In genomic region chrX:136766785-136767103, GRCh38 we compare ENCODE assay signal across 8 cellular contexts. TPM values are rescaled to one million over a fixed set of nuclear protein-coding genes. Genes with fewer than 3 reads are reported as not detected.
DNase-seq lines count a peak whose midpoint lies in the region; ATAC-seq and TF ChIP-seq lines count a peak whose summit lies in the region.

No MANE protein-coding gene starts in this region.

- H3K27ac ChIP-seq in thoracic aorta, result peak overlapping the region; percentile 87 to 94

- no peaks in the 10 kb centered on the region for H3K9me3 Mint-ChIP-seq in T-helper 1 cell treated with Interleukin-12 subunit alpha and Interleukin-12 subunit beta and Interleukin-4 antibody, amounts not matched to agents 30 μg/mL and 1 μg/mL, for 36 hours
- no peaks in the 10 kb centered on the region for H3K9me3 Mint-ChIP-seq in activated naive CD8-positive, alpha-beta T cell treated with anti-CD3 and anti-CD28 coated beads for 36 hours

- H3K36me3 ChIP-seq in thoracic aorta, result no peaks in the 10 kb centered on the region

- peaks cover 50% of the 10 kb centered on the region for H3K4me1 Mint-ChIP-seq in T-helper 1 cell treated with Interleukin-12 subunit alpha and Interleukin-12 subunit beta and Interleukin-4 antibody, amounts not matched to agents 30 μg/mL and 1 μg/mL, for 36 hours (ENCODE audit: low read depth)
- peaks cover 43% of the 10 kb centered on the region for H3K4me1 Mint-ChIP-seq in activated naive CD8-positive, alpha-beta T cell treated with anti-CD3 and anti-CD28 coated beads for 36 hours

- peaks cover 0 to 28% of the 10 kb centered on the region in 2 donors for H3K4me1 ChIP-seq in thoracic aorta (ENCODE audit: control insufficient read depth in 1 of 2, low read depth in 2 of 2)

- H3K4me3 ChIP-seq in thoracic aorta, result peak overlapping the region; percentile 84

- peak overlapping the region; percentile 69 for H3K4me3 Mint-ChIP-seq in T-helper 1 cell treated with Interleukin-12 subunit alpha and Interleukin-12 subunit beta and Interleukin-4 antibody, amounts not matched to agents 30 μg/mL and 1 μg/mL, for 36 hours
- peak overlapping the region; percentile 75 for H3K4me3 Mint-ChIP-seq in activated naive CD8-positive, alpha-beta T cell treated with anti-CD3 and anti-CD28 coated beads for 36 hours

- peak overlapping the region; percentile 45 for H3K27ac Mint-ChIP-seq in T-helper 1 cell treated with Interleukin-12 subunit alpha and Interleukin-12 subunit beta and Interleukin-4 antibody, amounts not matched to agents 30 μg/mL and 1 μg/mL, for 36 hours
- H3K27ac Mint-ChIP-seq in activated naive CD8-positive, alpha-beta T cell treated with anti-CD3 and anti-CD28 coated beads for 36 hours, result peak overlapping the region; percentile 48

- H3K36me3 Mint-ChIP-seq in T-helper 1 cell treated with Interleukin-12 subunit alpha and Interleukin-12 subunit beta and Interleukin-4 antibody, amounts not matched to agents 30 μg/mL and 1 μg/mL, for 36 hours (ENCODE audit: low read depth), result peaks cover 28% of the 10 kb centered on the region
- H3K36me3 Mint-ChIP-seq in activated naive CD8-positive, alpha-beta T cell treated with anti-CD3 and anti-CD28 coated beads for 36 hours, result peaks cover 21% of the 10 kb centered on the region

- no peak for TF ChIP-seq CTCF in thoracic aorta (IDR thresholded peaks at IDR 0.05)

- no peaks in the 10 kb centered on the region for H3K27me3 Mint-ChIP-seq in T-helper 1 cell treated with Interleukin-12 subunit alpha and Interleukin-12 subunit beta and Interleukin-4 antibody, amounts not matched to agents 30 μg/mL and 1 μg/mL, for 36 hours (ENCODE audit: low read depth)
- H3K27me3 Mint-ChIP-seq in activated naive CD8-positive, alpha-beta T cell treated with anti-CD3 and anti-CD28 coated beads for 36 hours, result no peaks in the 10 kb centered on the region

- no peaks in the 10 kb centered on the region for H3K9me3 ChIP-seq in thoracic aorta

- no peak for ATAC-seq in thoracic aorta (ENCODE audit: insufficient number of reproducible peaks, low FRiP score, low read depth)
- ATAC-seq in HG02798 (IDR thresholded peaks at IDR 0.05; ENCODE audit: poor library complexity, unreplicated experiment), result no peak
- ATAC-seq in HG03139 (IDR thresholded peaks at IDR 0.05; ENCODE audit: unreplicated experiment), result no peak

- H3K27me3 ChIP-seq in thoracic aorta (replicated peaks; ENCODE audit: insufficient read depth), result no peaks in the 10 kb centered on the region

- DNase-seq in T-helper 1 cell, result no peak
- no peak for DNase-seq in activated naive CD8-positive, alpha-beta T cell treated with anti-CD3 and anti-CD28 coated beads for 36 hours
- peak; percentile 26 for DNase-seq in iPS-NIHi7 (ENCODE audit: extremely low spot score)
- no peak for DNase-seq in thoracic aorta (ENCODE audit: low spot score)
- no peak for DNase-seq in NCI-H82 treated with DMSO at 0.1 percent for 48 hours (lab: John Stamatoyannopoulos, UW; ENCODE audit: unreplicated experiment)

RNA-seq across cellular contexts. Expression of gene ARHGEF6, which starts 14.0 kb away (rescaled TPM):
- total RNA-seq in activated naive CD8-positive, alpha-beta T cell treated with anti-CD3 and anti-CD28 coated beads for 36 hours, result 10 to 100 TPM; 34.4 to 34.5 TPM
- 10 to 100 TPM; 25.7 to 34.8 TPM for total RNA-seq in thoracic aorta
